In the genomic region with DNA sequence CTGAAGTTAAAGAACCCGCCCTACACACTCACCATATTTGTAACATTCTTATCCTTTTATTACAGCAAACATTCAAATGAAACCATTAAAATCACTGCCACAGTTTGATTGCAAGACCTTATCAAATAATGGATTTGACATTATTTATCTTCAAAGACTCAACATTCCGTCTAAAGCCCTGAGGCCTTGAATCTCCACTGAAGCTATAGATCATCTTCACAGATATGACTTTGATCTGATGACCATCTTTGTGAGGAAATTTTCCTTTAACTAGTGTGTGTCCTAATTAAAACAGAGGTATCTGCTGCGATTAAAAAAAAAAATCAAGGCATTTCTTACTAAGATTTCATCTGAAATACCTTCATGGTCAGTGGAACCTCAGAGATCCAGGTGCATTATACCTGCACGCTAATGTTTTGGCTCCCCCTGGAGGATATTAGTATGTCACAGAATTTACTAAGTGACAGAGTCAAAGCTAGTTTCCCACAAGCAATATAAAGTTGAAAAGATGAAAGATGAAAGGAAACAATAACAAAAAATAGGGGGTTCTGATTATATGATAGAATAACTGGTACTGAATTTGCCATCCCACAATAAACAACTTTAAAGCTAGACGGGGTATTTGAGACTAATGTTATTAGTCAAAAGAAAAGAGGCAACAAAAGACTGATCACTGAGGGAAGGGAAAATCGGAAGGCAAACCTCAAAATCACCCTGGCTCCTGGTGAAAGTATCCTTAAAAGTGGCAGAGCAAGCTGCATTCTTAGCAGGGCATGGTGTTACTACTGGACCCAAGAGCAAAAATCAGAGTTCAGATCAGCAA, we compare ENCODE assay signal across 9 cellular contexts.
DNase-seq lines count a peak whose midpoint lies in the region; ATAC-seq and TF ChIP-seq lines count a peak whose summit lies in the region.
"Had no signal": no experiment of that assay in that cellular context is flagged by ENCODE, and none has a peak within 500 bp of the region (broad histone marks: within the 10 kb centered on the region; RNA-seq: fewer than 3 reads in every experiment).

No MANE protein-coding gene starts in this region.

- H3K27ac ChIP-seq in left ventricle myocardium inferior (replicated peaks), result no peak overlapping the region
- no peak overlapping the region for H3K27ac ChIP-seq in right atrium auricular region

- H3K9me3 Mint-ChIP-seq in Calu3 (ENCODE audit: low read depth, unreplicated experiment), result peaks cover 7% of the 10 kb centered on the region

- H3K4me3 ChIP-seq in left ventricle myocardium inferior (no peak overlapping the region), right atrium auricular region (no peak overlapping the region), NT2/D1 (ENCODE audit: insufficient read length, low read depth) (no peak overlapping the region)

- no TSS peak for BruUV-seq in Calu3 (replicated peaks; lab: Mats Ljungman, UMichigan)

- CTCF ChIA-PET in Calu3 (lab: Charles Lee), result no interaction called here

- H3K27me3 ChIP-seq in left ventricle myocardium inferior (ENCODE audit: low read depth) (no peaks in the 10 kb centered on the region), right atrium auricular region (no peaks in the 10 kb centered on the region), NT2/D1 (ENCODE audit: insufficient read depth, insufficient read length) (no peaks in the 10 kb centered on the region)

- H3K36me3 ChIP-seq in left ventricle myocardium inferior (no peaks in the 10 kb centered on the region), right atrium auricular region (no peaks in the 10 kb centered on the region), NT2/D1 (ENCODE audit: insufficient read depth, insufficient read length, low read length) (no peaks in the 10 kb centered on the region)

- H3K27ac Mint-ChIP-seq in Calu3 (ENCODE audit: unreplicated experiment), result no peak overlapping the region
- H3K27ac Mint-ChIP-seq: stimulated activated naive CD8-positive, alpha-beta T cell treated with anti-CD3 and anti-CD28 coated beads, Interleukin-15, Interleukin-2, amounts not matched to agents 100 ng/mL and 50 ng/mL, for 24 hours had no signal

- H3K36me3 Mint-ChIP-seq in Calu3 (ENCODE audit: insufficient read depth, unreplicated experiment), result no peaks in the 10 kb centered on the region

- ATAC-seq in GM18502 (IDR thresholded peaks at IDR 0.05; ENCODE audit: poor library complexity, unreplicated experiment), result no peak

- no peaks in the 10 kb centered on the region for H3K4me1 Mint-ChIP-seq in Calu3 (ENCODE audit: low read depth, unreplicated experiment)

- H3K9me3 ChIP-seq in left ventricle myocardium inferior (replicated peaks), result no peaks in the 10 kb centered on the region
- H3K9me3 ChIP-seq in right atrium auricular region, result no peaks in the 10 kb centered on the region
- no peaks in the 10 kb centered on the region for H3K9me3 ChIP-seq in NT2/D1 (ENCODE audit: insufficient read depth, low read length)

- H3K9ac ChIP-seq in NT2/D1 (ENCODE audit: insufficient read length, low read depth), result no peak overlapping the region

- H3K4me1 ChIP-seq in left ventricle myocardium inferior, result no peaks in the 10 kb centered on the region
- H3K4me1 ChIP-seq in right atrium auricular region, result no peaks in the 10 kb centered on the region
- H3K4me1 ChIP-seq in NT2/D1 (ENCODE audit: insufficient read depth, insufficient read length), result no peaks in the 10 kb centered on the region

- H3K27me3 Mint-ChIP-seq in Calu3 (ENCODE audit: unreplicated experiment), result no peaks in the 10 kb centered on the region

- no peak overlapping the region for H3K4me3 Mint-ChIP-seq in Calu3 (ENCODE audit: low read depth, unreplicated experiment)
- H3K4me3 Mint-ChIP-seq: stimulated activated naive CD8-positive, alpha-beta T cell treated with anti-CD3 and anti-CD28 coated beads, Interleukin-15, Interleukin-2, amounts not matched to agents 100 ng/mL and 50 ng/mL, for 24 hours had no signal

- TF ChIP-seq CTCF in left ventricle myocardium inferior (IDR thresholded peaks at IDR 0.05; ENCODE audit: borderline replicate concordance) (peak; percentile 57), right atrium auricular region (IDR thresholded peaks at IDR 0.05) (peak in 1 of 2 donors; percentile 45), Calu3 (IDR thresholded peaks at IDR 0.05; ENCODE audit: unreplicated experiment) (no peak)

- intact Hi-C loops in left ventricle myocardium inferior (cut with micrococcal nuclease) (no loop called here), Calu3 (cut with micrococcal nuclease; ENCODE audit: unreplicated experiment) (no loop called here)

- DNase-seq in left ventricle myocardium inferior (no peak), right atrium auricular region (ENCODE audit: low spot score) (no peak), NT2/D1 (ENCODE audit: low read depth, low spot score) (peak; percentile 48), glomerular visceral epithelial cell (ENCODE audit: extremely low spot score) (peak; percentile 11), Calu3 (no peak), hippocampal formation (lab: John Stamatoyannopoulos, UW) (no peak)
- no peak for DNase-seq in activated CD4-positive, alpha-beta T cell treated with anti-CD3 and anti-CD28 coated beads for 48 hours

Comparison
In these comparisons a context has a peak if more than half of its experiments do, and no peak if none do; other contexts are left out.
1. DNase-seq: peak in NT2/D1 (single experiment) and glomerular visceral epithelial cell (single experiment); none in left ventricle myocardium inferior (single experiment), right atrium auricular region (single experiment), Calu3 (single experiment), hippocampal formation (0 of 2) and activated CD4-positive, alpha-beta T cell treated with anti-CD3 and anti-CD28 coated beads for 48 hours (single experiment).